Comparison of ENCODE assay signal across 22 cellular contexts in genomic region chr15:87740655-87741344, GRCh38.
"Had no signal": no experiment of that assay in that cellular context is flagged by ENCODE, and none has a peak within 500 bp of the region (broad histone marks: within the 10 kb centered on the region; RNA-seq: fewer than 3 reads in every experiment).

No MANE protein-coding gene starts in this region.

- H3K36me3 ChIP-seq: MG63 had no signal

- H3K9me3 ChIP-seq: MG63, SK-N-SH had no signal

- H3K27ac ChIP-seq: HL-60, RWPE1 had no signal

- H3K4me3 ChIP-seq: MG63 had no signal

- H3K9ac ChIP-seq: SK-N-SH had no signal

- H3K4me2 ChIP-seq: SK-N-SH had no signal

- H3K27me3 ChIP-seq: MG63 had no signal

- DNase-seq: KBM-7; MG63; NCI-H1092; NCI-H1105 treated with DMSO at 0.1 percent for 48 hours; NCI-H1417 treated with DMSO at 0.1 percent for 48 hours; NCI-H146; NCI-H1694 treated with DMSO at 0.1 percent for 48 hours; NCI-H2029; NCI-H2081 treated with DMSO at 0.1 percent for 48 hours; NCI-H2171; NCI-H226; NCI-H446; NCI-H510A; NCI-H524 treated with DMSO at 0.1 percent for 48 hours; NCI-H69; NCI-H774; NK-92 treated with Interleukin-12 subunit alpha and Interleukin-12 subunit beta, amount 100 ng/mL, for 24 hours; SHP77; SK-N-SH; SW 1271 had no signal
